ENCODE assay signal across 23 cellular contexts in genomic region chr7:115693779-115694178, GRCh38.
DNase-seq lines count a peak whose midpoint lies in the region; ATAC-seq and TF ChIP-seq lines count a peak whose summit lies in the region.
"Had no signal": no experiment of that assay in that cellular context is flagged by ENCODE, and none has a peak within 500 bp of the region (broad histone marks: within the 10 kb centered on the region; RNA-seq: fewer than 3 reads in every experiment).

No MANE protein-coding gene starts in this region.

- H3K27ac ChIP-seq in neural progenitor cell, result no peak overlapping the region
- H3K27ac ChIP-seq: gastroesophageal sphincter, stomach, upper lobe of left lung, VCaP had no signal

- DNase-seq in kidney tubule cell (ENCODE audit: low spot score) (peak; percentile 62), nephron progenitor cell (no peak), AML-193 (lab: John Stamatoyannopoulos, UW) (no peak), neural progenitor cell (ENCODE audit: low spot score) (no peak), NCI-H1436 (lab: John Stamatoyannopoulos, UW) (no peak)
- DNase-seq: activated naive CD4-positive, alpha-beta T cell; COR-L47; effector CD4-positive, alpha-beta T cell; left cardiac atrium; NCI-H1105 treated with DMSO at 0.1 percent for 48 hours; NCI-H524 treated with DMSO at 0.1 percent for 48 hours; Right ventricle myocardium superior; stomach; upper lobe of left lung had no signal

- H3K4me2 ChIP-seq in neural progenitor cell, result no peak overlapping the region

- H3K27ac Mint-ChIP-seq in nephron progenitor cell (no peak overlapping the region), neural progenitor cell (no peak overlapping the region)
- H3K27ac Mint-ChIP-seq: nephron; T-helper 1 cell treated with Interleukin-12 subunit alpha and Interleukin-12 subunit beta and Interleukin-4 antibody, amounts not matched to agents 30 μg/mL and 1 μg/mL, for 36 hours had no signal

- TF ChIP-seq CTCF in nephron progenitor cell (IDR thresholded peaks at IDR 0.05), result no peak
- no peak for TF ChIP-seq CTCF in neural progenitor cell (IDR thresholded peaks at IDR 0.05)

- H2AFZ ChIP-seq in neural progenitor cell (replicated peaks), result no peak overlapping the region

- H3K4me3 Mint-ChIP-seq in nephron progenitor cell, result no peak overlapping the region
- no peak overlapping the region for H3K4me3 Mint-ChIP-seq in neural progenitor cell
- H3K4me3 Mint-ChIP-seq: central memory CD8-positive, alpha-beta T cell; nephron; T-helper 1 cell treated with Interleukin-12 subunit alpha and Interleukin-12 subunit beta and Interleukin-4 antibody, amounts not matched to agents 30 μg/mL and 1 μg/mL, for 36 hours had no signal

- H3K4me1 Mint-ChIP-seq in nephron progenitor cell (no peaks in the 10 kb centered on the region), neural progenitor cell (no peaks in the 10 kb centered on the region)
- H3K4me1 Mint-ChIP-seq: central memory CD8-positive, alpha-beta T cell; nephron had no signal

- H3K4me1 ChIP-seq in neural progenitor cell, result peaks cover 6% of the 10 kb centered on the region
- H3K4me1 ChIP-seq: gastroesophageal sphincter, stomach, upper lobe of left lung had no signal

- H3K79me2 ChIP-seq in neural progenitor cell (ENCODE audit: low read depth), result no peaks in the 10 kb centered on the region

- ATAC-seq in GM18511 (IDR thresholded peaks at IDR 0.05; ENCODE audit: unreplicated experiment) (peak; percentile 76), GM21526 (IDR thresholded peaks at IDR 0.05; ENCODE audit: low FRiP score, unreplicated experiment) (peak; percentile 69), HG03442 (IDR thresholded peaks at IDR 0.05; ENCODE audit: unreplicated experiment) (peak; percentile 72)
- ATAC-seq: esophagus mucosa, gastroesophageal sphincter, left cardiac atrium had no signal

- no peaks in the 10 kb centered on the region for H3K36me3 ChIP-seq in neural progenitor cell
- H3K36me3 ChIP-seq: gastroesophageal sphincter, stomach, upper lobe of left lung had no signal

- no peak overlapping the region for H3K4me3 ChIP-seq in neural progenitor cell
- H3K4me3 ChIP-seq: gastroesophageal sphincter, stomach, upper lobe of left lung had no signal

- H4K20me1 ChIP-seq in neural progenitor cell (ENCODE audit: low read depth), result no peaks in the 10 kb centered on the region

- H3K27me3 ChIP-seq in neural progenitor cell, result no peaks in the 10 kb centered on the region
- H3K27me3 ChIP-seq: gastroesophageal sphincter, stomach, upper lobe of left lung had no signal

- H3K9me3 ChIP-seq in neural progenitor cell (ENCODE audit: low read depth), result no peaks in the 10 kb centered on the region
- H3K9me3 ChIP-seq: gastroesophageal sphincter, stomach, upper lobe of left lung had no signal

- no peak overlapping the region for H3K9ac ChIP-seq in neural progenitor cell

- no peaks in the 10 kb centered on the region for H3K9me3 Mint-ChIP-seq in nephron progenitor cell
- no peaks in the 10 kb centered on the region for H3K9me3 Mint-ChIP-seq in neural progenitor cell
- H3K9me3 Mint-ChIP-seq: central memory CD8-positive, alpha-beta T cell; nephron; T-helper 1 cell treated with Interleukin-12 subunit alpha and Interleukin-12 subunit beta and Interleukin-4 antibody, amounts not matched to agents 30 μg/mL and 1 μg/mL, for 36 hours had no signal

- H3F3A ChIP-seq in neural progenitor cell (ENCODE audit: low read depth), result no peaks in the 10 kb centered on the region

- H3K36me3 Mint-ChIP-seq in nephron progenitor cell (ENCODE audit: low read depth) (no peaks in the 10 kb centered on the region), neural progenitor cell (no peaks in the 10 kb centered on the region)

- H3K27me3 Mint-ChIP-seq in nephron progenitor cell (ENCODE audit: low read depth, poor library complexity), result no peaks in the 10 kb centered on the region
- no peaks in the 10 kb centered on the region for H3K27me3 Mint-ChIP-seq in neural progenitor cell (ENCODE audit: insufficient read depth, low read depth)
- H3K27me3 Mint-ChIP-seq: central memory CD8-positive, alpha-beta T cell had no signal
